1 cellular context compared by ENCODE assay signal in the genomic region with DNA sequence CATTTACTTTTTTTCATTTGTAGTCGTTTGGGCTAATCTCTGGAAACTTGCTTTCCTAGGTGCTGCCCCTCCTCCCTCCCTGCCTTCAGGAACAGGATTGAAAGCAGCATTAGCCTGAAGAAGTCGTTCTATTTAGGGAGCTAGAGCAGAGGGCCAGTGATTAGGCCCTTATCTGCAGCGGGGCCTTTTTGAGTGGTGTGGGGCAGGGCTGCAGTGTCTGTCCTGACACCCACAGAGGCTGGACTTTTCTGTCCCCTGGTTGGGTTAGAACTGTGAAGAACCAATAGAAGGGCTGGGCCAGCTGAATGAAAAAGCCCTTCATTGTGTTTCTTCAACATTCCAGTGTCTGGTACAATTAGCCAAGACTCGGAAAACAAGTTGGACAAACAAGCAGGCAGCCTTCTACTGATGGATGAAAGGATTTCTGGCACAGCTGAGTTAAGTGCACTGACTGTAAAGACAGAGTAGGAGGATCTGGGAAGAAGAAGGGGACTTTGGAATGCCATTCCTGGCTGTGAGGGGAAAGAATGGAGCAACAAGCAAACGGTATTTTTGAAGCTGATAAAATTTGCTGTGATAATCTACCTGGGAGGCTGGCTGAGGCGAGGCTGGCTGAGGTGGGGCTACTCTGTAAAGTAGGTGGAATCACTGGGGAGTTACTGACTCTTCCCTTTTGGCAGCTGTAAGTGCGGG.
A peak's percentile ranks its signal among the peaks of the same experiment; 100 is the strongest.
TF ChIP-seq lines count a peak whose summit lies in the region.

No MANE protein-coding gene starts in this region.

TF ChIP-seq in HepG2, 621 proteins besides CTCF, POLR2A, EP300 and RAD21 (continued from another document and continues in another):
- TF ChIP-seq, protein P1, sequence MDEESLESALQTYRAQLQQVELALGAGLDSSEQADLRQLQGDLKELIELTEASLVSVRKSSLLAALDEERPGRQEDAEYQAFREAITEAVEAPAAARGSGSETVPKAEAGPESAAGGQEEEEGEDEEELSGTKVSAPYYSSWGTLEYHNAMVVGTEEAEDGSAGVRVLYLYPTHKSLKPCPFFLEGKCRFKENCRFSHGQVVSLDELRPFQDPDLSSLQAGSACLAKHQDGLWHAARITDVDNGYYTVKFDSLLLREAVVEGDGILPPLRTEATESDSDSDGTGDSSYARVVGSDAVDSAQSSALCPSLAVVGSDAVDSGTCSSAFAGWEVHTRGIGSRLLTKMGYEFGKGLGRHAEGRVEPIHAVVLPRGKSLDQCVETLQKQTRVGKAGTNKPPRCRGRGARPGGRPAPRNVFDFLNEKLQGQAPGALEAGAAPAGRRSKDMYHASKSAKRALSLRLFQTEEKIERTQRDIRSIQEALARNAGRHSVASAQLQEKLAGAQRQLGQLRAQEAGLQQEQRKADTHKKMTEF (CRISPR knock-in tag; IDR thresholded peaks at IDR 0.05), result peak; percentile 71
- TF ChIP-seq, protein P2, sequence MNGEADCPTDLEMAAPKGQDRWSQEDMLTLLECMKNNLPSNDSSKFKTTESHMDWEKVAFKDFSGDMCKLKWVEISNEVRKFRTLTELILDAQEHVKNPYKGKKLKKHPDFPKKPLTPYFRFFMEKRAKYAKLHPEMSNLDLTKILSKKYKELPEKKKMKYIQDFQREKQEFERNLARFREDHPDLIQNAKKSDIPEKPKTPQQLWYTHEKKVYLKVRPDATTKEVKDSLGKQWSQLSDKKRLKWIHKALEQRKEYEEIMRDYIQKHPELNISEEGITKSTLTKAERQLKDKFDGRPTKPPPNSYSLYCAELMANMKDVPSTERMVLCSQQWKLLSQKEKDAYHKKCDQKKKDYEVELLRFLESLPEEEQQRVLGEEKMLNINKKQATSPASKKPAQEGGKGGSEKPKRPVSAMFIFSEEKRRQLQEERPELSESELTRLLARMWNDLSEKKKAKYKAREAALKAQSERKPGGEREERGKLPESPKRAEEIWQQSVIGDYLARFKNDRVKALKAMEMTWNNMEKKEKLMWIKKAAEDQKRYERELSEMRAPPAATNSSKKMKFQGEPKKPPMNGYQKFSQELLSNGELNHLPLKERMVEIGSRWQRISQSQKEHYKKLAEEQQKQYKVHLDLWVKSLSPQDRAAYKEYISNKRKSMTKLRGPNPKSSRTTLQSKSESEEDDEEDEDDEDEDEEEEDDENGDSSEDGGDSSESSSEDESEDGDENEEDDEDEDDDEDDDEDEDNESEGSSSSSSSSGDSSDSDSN (CRISPR knock-in tag; IDR thresholded peaks at IDR 0.05), result 0 out of 2 replicates have a peak, but pooled peaks have one; percentile 24
- 0 out of 2 replicates have a peak, but pooled peaks have one; percentile 54 for TF ChIP-seq ZFP1 (CRISPR knock-in tag; IDR thresholded peaks at IDR 0.05)
- peak; percentile 19; the same call in 1 of the 2 replicates for TF ChIP-seq ZNF205 (CRISPR knock-in tag; IDR thresholded peaks at IDR 0.05)
- peak; percentile 83 for TF ChIP-seq ISL2 (CRISPR knock-in tag; IDR thresholded peaks at IDR 0.05)
- no peak for TF ChIP-seq CREB1 (IDR thresholded peaks at IDR 0.05)
- peak; percentile 57; the same call in 1 of the 2 replicates for TF ChIP-seq CREB1 (CRISPR knock-in tag; IDR thresholded peaks at IDR 0.05)
- TF ChIP-seq, protein P3, sequence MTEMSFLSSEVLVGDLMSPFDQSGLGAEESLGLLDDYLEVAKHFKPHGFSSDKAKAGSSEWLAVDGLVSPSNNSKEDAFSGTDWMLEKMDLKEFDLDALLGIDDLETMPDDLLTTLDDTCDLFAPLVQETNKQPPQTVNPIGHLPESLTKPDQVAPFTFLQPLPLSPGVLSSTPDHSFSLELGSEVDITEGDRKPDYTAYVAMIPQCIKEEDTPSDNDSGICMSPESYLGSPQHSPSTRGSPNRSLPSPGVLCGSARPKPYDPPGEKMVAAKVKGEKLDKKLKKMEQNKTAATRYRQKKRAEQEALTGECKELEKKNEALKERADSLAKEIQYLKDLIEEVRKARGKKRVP (CRISPR knock-in tag; IDR thresholded peaks at IDR 0.05), result no peak
- TF ChIP-seq MYC (CRISPR knock-in tag; IDR thresholded peaks at IDR 0.05; ENCODE audit: borderline replicate concordance), result no peak
- no peak for TF ChIP-seq ZNF552 (CRISPR knock-in tag; IDR thresholded peaks at IDR 0.05; ENCODE audit: borderline replicate concordance)
- TF ChIP-seq MBD4 (IDR thresholded peaks at IDR 0.05; ENCODE audit: borderline replicate concordance, low read length), result no peak
- TF ChIP-seq, protein P4, sequence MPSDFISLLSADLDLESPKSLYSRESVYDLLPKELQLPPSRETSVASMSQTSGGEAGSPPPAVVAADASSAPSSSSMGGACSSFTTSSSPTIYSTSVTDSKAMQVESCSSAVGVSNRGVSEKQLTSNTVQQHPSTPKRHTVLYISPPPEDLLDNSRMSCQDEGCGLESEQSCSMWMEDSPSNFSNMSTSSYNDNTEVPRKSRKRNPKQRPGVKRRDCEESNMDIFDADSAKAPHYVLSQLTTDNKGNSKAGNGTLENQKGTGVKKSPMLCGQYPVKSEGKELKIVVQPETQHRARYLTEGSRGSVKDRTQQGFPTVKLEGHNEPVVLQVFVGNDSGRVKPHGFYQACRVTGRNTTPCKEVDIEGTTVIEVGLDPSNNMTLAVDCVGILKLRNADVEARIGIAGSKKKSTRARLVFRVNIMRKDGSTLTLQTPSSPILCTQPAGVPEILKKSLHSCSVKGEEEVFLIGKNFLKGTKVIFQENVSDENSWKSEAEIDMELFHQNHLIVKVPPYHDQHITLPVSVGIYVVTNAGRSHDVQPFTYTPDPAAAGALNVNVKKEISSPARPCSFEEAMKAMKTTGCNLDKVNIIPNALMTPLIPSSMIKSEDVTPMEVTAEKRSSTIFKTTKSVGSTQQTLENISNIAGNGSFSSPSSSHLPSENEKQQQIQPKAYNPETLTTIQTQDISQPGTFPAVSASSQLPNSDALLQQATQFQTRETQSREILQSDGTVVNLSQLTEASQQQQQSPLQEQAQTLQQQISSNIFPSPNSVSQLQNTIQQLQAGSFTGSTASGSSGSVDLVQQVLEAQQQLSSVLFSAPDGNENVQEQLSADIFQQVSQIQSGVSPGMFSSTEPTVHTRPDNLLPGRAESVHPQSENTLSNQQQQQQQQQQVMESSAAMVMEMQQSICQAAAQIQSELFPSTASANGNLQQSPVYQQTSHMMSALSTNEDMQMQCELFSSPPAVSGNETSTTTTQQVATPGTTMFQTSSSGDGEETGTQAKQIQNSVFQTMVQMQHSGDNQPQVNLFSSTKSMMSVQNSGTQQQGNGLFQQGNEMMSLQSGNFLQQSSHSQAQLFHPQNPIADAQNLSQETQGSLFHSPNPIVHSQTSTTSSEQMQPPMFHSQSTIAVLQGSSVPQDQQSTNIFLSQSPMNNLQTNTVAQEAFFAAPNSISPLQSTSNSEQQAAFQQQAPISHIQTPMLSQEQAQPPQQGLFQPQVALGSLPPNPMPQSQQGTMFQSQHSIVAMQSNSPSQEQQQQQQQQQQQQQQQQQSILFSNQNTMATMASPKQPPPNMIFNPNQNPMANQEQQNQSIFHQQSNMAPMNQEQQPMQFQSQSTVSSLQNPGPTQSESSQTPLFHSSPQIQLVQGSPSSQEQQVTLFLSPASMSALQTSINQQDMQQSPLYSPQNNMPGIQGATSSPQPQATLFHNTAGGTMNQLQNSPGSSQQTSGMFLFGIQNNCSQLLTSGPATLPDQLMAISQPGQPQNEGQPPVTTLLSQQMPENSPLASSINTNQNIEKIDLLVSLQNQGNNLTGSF (CRISPR knock-in tag; IDR thresholded peaks at IDR 0.05), result no peak
- peak; percentile 24; the same call in 1 of the 2 replicates for TF ChIP-seq FOXJ3 (CRISPR knock-in tag; IDR thresholded peaks at IDR 0.05; ENCODE audit: borderline replicate concordance)
- TF ChIP-seq ZFP41 (CRISPR knock-in tag; IDR thresholded peaks at IDR 0.05; ENCODE audit: borderline replicate concordance), result no peak
- no peak for TF ChIP-seq ESRRA (CRISPR knock-in tag; IDR thresholded peaks at IDR 0.05; ENCODE audit: low read depth)
- peak; percentile 49; the same call in 1 of the 2 replicates for TF ChIP-seq KDM1A (CRISPR knock-in tag; IDR thresholded peaks at IDR 0.05)
- peak; percentile 61 for TF ChIP-seq BCL6 (CRISPR knock-in tag; IDR thresholded peaks at IDR 0.05)
- no peak for TF ChIP-seq SRF (IDR thresholded peaks at IDR 0.05; ENCODE audit: low read depth, low read length)
- peak; percentile 80; the same call in 1 of the 2 replicates for TF ChIP-seq PHF21A (CRISPR knock-in tag; IDR thresholded peaks at IDR 0.05)
- TF ChIP-seq, protein P5, sequence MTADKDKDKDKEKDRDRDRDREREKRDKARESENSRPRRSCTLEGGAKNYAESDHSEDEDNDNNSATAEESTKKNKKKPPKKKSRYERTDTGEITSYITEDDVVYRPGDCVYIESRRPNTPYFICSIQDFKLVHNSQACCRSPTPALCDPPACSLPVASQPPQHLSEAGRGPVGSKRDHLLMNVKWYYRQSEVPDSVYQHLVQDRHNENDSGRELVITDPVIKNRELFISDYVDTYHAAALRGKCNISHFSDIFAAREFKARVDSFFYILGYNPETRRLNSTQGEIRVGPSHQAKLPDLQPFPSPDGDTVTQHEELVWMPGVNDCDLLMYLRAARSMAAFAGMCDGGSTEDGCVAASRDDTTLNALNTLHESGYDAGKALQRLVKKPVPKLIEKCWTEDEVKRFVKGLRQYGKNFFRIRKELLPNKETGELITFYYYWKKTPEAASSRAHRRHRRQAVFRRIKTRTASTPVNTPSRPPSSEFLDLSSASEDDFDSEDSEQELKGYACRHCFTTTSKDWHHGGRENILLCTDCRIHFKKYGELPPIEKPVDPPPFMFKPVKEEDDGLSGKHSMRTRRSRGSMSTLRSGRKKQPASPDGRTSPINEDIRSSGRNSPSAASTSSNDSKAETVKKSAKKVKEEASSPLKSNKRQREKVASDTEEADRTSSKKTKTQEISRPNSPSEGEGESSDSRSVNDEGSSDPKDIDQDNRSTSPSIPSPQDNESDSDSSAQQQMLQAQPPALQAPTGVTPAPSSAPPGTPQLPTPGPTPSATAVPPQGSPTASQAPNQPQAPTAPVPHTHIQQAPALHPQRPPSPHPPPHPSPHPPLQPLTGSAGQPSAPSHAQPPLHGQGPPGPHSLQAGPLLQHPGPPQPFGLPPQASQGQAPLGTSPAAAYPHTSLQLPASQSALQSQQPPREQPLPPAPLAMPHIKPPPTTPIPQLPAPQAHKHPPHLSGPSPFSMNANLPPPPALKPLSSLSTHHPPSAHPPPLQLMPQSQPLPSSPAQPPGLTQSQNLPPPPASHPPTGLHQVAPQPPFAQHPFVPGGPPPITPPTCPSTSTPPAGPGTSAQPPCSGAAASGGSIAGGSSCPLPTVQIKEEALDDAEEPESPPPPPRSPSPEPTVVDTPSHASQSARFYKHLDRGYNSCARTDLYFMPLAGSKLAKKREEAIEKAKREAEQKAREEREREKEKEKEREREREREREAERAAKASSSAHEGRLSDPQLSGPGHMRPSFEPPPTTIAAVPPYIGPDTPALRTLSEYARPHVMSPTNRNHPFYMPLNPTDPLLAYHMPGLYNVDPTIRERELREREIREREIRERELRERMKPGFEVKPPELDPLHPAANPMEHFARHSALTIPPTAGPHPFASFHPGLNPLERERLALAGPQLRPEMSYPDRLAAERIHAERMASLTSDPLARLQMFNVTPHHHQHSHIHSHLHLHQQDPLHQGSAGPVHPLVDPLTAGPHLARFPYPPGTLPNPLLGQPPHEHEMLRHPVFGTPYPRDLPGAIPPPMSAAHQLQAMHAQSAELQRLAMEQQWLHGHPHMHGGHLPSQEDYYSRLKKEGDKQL (CRISPR knock-in tag; IDR thresholded peaks at IDR 0.05; ENCODE audit: low read depth), result peak; percentile 16; the same call in 1 of the 2 replicates
- TF ChIP-seq, protein P6, sequence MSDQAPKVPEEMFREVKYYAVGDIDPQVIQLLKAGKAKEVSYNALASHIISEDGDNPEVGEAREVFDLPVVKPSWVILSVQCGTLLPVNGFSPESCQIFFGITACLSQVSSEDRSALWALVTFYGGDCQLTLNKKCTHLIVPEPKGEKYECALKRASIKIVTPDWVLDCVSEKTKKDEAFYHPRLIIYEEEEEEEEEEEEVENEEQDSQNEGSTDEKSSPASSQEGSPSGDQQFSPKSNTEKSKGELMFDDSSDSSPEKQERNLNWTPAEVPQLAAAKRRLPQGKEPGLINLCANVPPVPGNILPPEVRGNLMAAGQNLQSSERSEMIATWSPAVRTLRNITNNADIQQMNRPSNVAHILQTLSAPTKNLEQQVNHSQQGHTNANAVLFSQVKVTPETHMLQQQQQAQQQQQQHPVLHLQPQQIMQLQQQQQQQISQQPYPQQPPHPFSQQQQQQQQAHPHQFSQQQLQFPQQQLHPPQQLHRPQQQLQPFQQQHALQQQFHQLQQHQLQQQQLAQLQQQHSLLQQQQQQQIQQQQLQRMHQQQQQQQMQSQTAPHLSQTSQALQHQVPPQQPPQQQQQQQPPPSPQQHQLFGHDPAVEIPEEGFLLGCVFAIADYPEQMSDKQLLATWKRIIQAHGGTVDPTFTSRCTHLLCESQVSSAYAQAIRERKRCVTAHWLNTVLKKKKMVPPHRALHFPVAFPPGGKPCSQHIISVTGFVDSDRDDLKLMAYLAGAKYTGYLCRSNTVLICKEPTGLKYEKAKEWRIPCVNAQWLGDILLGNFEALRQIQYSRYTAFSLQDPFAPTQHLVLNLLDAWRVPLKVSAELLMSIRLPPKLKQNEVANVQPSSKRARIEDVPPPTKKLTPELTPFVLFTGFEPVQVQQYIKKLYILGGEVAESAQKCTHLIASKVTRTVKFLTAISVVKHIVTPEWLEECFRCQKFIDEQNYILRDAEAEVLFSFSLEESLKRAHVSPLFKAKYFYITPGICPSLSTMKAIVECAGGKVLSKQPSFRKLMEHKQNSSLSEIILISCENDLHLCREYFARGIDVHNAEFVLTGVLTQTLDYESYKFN (CRISPR knock-in tag; conservative IDR thresholded peaks at IDR 0.05), result peak; percentile 68
- TF ChIP-seq NFE2L1 (CRISPR knock-in tag; IDR thresholded peaks at IDR 0.05; ENCODE audit: borderline replicate concordance), result no peak
- TF ChIP-seq ZNF607 (CRISPR knock-in tag; IDR thresholded peaks at IDR 0.05; ENCODE audit: borderline replicate concordance), result no peak
- peak; percentile 44; the same call in 1 of the 2 replicates for TF ChIP-seq RXRB (CRISPR knock-in tag; IDR thresholded peaks at IDR 0.05; ENCODE audit: borderline replicate concordance)
- TF ChIP-seq FOXA3 (CRISPR knock-in tag; IDR thresholded peaks at IDR 0.05), result peak; percentile 64; the same call in 1 of the 2 replicates
- TF ChIP-seq YY1 (IDR thresholded peaks at IDR 0.05; ENCODE audit: insufficient read depth, insufficient replicate concordance, low read depth, low read length), result peak; percentile 7
- TF ChIP-seq GATA4 (IDR thresholded peaks at IDR 0.05; ENCODE audit: borderline replicate concordance, low read depth), result no peak; the same call in 1 of the 2 replicates
- TF ChIP-seq KDM2A (CRISPR knock-in tag; IDR thresholded peaks at IDR 0.05; ENCODE audit: borderline replicate concordance, low read depth), result peak; percentile 39
- TF ChIP-seq NR2F6 (IDR thresholded peaks at IDR 0.05), result peak; percentile 37; the same call in 1 of the 2 replicates
- no peak for TF ChIP-seq NR2F6 (CRISPR knock-in tag; IDR thresholded peaks at IDR 0.05)
- TF ChIP-seq, protein P7, sequence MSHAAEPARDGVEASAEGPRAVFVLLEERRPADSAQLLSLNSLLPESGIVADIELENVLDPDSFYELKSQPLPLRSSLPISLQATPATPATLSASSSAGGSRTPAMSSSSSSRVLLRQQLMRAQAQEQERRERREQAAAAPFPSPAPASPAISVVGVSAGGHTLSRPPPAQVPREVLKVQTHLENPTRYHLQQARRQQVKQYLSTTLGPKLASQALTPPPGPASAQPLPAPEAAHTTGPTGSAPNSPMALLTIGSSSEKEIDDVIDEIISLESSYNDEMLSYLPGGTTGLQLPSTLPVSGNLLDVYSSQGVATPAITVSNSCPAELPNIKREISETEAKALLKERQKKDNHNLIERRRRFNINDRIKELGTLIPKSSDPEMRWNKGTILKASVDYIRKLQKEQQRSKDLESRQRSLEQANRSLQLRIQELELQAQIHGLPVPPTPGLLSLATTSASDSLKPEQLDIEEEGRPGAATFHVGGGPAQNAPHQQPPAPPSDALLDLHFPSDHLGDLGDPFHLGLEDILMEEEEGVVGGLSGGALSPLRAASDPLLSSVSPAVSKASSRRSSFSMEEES (CRISPR knock-in tag; IDR thresholded peaks at IDR 0.05), result no peak
- peak; percentile 62; the same call in 1 of the 2 replicates for TF ChIP-seq ELF3 (CRISPR knock-in tag; IDR thresholded peaks at IDR 0.05)
- TF ChIP-seq MIXL1 (CRISPR knock-in tag; IDR thresholded peaks at IDR 0.05), result no peak
